20 cellular contexts compared by ENCODE assay signal in genomic region chr12:68498736-68499135, GRCh38.
A peak's percentile ranks its signal among the peaks of the same experiment; 100 is the strongest.
DNase-seq lines count a peak whose midpoint lies in the region; ATAC-seq and TF ChIP-seq lines count a peak whose summit lies in the region.
"Had no signal": no experiment of that assay in that cellular context is flagged by ENCODE, and none has a peak within 500 bp of the region (broad histone marks: within the 10 kb centered on the region; RNA-seq: fewer than 3 reads in every experiment).

No MANE protein-coding gene starts in this region.

- TF ChIP-seq CTCF in 22Rv1 (IDR thresholded peaks at IDR 0.05) = peak; percentile 39; the same call in 1 of the 2 replicates
- no peak for TF ChIP-seq CTCF in Panc1 (IDR thresholded peaks at IDR 0.05)
- peak; percentile 2 for TF ChIP-seq CTCF in foreskin fibroblast (IDR thresholded peaks at IDR 0.05; ENCODE audit: low read depth, low read length)
- TF ChIP-seq CTCF in neural progenitor cell (IDR thresholded peaks at IDR 0.05) = no peak

- H3K79me2 ChIP-seq in neural progenitor cell (ENCODE audit: low read depth) = no peaks in the 10 kb centered on the region

- H3F3A ChIP-seq in neural progenitor cell (ENCODE audit: low read depth) = no peaks in the 10 kb centered on the region

- H3K27me3 ChIP-seq in Panc1 (ENCODE audit: control insufficient read depth, insufficient read depth, low read length) (no peaks in the 10 kb centered on the region), aorta (ENCODE audit: control insufficient read depth in 1 of 2, insufficient read depth in 2 of 2, low read length in 1 of 2) (no peaks in the 10 kb centered on the region), neural progenitor cell (no peaks in the 10 kb centered on the region)
- H3K27me3 ChIP-seq: BE2C had no signal

- H3K9me3 ChIP-seq in Panc1 (ENCODE audit: control insufficient read depth, insufficient read depth, low read depth, low read length) = no peaks in the 10 kb centered on the region
- no peaks in the 10 kb centered on the region for H3K9me3 ChIP-seq in aorta (ENCODE audit: control insufficient read depth, low read length)
- no peaks in the 10 kb centered on the region for H3K9me3 ChIP-seq in neural progenitor cell (ENCODE audit: low read depth)
- H3K9me3 ChIP-seq: BE2C, SK-N-SH had no signal

- H3K27me3 Mint-ChIP-seq in neural progenitor cell (ENCODE audit: insufficient read depth, low read depth) = peaks cover 4% of the 10 kb centered on the region
- H3K27me3 Mint-ChIP-seq: CD4-positive, alpha-beta T cell had no signal

- POLR2A ChIA-PET in Panc1 (lab: Charles Lee) = no interaction called here

- H3K4me2 ChIP-seq in neural progenitor cell = no peak overlapping the region
- H3K4me2 ChIP-seq: KMS-11, SK-N-SH had no signal

- no peak overlapping the region for H2AFZ ChIP-seq in neural progenitor cell (replicated peaks)

- H3K36me3 ChIP-seq in Panc1 (ENCODE audit: control insufficient read depth, insufficient read depth, low read length) = no peaks in the 10 kb centered on the region
- no peaks in the 10 kb centered on the region for H3K36me3 ChIP-seq in aorta (ENCODE audit: control insufficient read depth in 1 of 2, insufficient read depth in 2 of 2, low read length in 1 of 2)
- no peaks in the 10 kb centered on the region for H3K36me3 ChIP-seq in neural progenitor cell
- H3K36me3 ChIP-seq: BE2C had no signal

- no peaks in the 10 kb centered on the region for H3K9me3 Mint-ChIP-seq in neural progenitor cell
- H3K9me3 Mint-ChIP-seq: CD4-positive, alpha-beta T cell; HFFc6 had no signal

- H3K4me3 ChIP-seq in Panc1 (ENCODE audit: low read depth in 2 of 2, low read length in 2 of 2) (no peak overlapping the region), foreskin fibroblast (ENCODE audit: low read depth in 1 of 2, low read length in 2 of 2) (no peak overlapping the region), aorta (ENCODE audit: low read length in 2 of 2) (no peak overlapping the region), neural progenitor cell (no peak overlapping the region)
- H3K4me3 ChIP-seq: GM12878 had no signal

- no peak for ATAC-seq in Panc1
- ATAC-seq in aorta (ENCODE audit: low FRiP score) = no peak
- ATAC-seq: GM12878 had no signal

- no peak overlapping the region for H3K27ac Mint-ChIP-seq in neural progenitor cell
- H3K27ac Mint-ChIP-seq: CD4-positive, alpha-beta T cell had no signal

- H3K4me1 ChIP-seq in Panc1 (ENCODE audit: control insufficient read depth, insufficient read depth, low read length) (0 out of 2 replicates have a peak, but pooled peaks cover 6% of the 10 kb centered on the region), aorta (ENCODE audit: control insufficient read depth in 1 of 2, insufficient read depth in 2 of 2, low read length in 2 of 2) (peaks cover 0 to 2% of the 10 kb centered on the region in 2 donors), neural progenitor cell (no peaks in the 10 kb centered on the region)
- H3K4me1 ChIP-seq: BE2C had no signal

- CTCF ChIA-PET in Panc1 (lab: Charles Lee) = no interaction called here

- peaks cover 2% of the 10 kb centered on the region for H3K4me1 Mint-ChIP-seq in neural progenitor cell

- BruUV-seq in Panc1 (replicated peaks; lab: Mats Ljungman, UMichigan) = no TSS peak

- in situ Hi-C loops in Caki2 (cut with HindIII; ENCODE audit: low pct_unique_long_range_greater_than_20kb, low sequenced_read_pairs) = loop anchor here (25.0 kb wide), 1 partner anchor 786 kb away; no protein-coding TSS in a partner anchor
- in situ Hi-C loops in Panc1 (cut with HindIII; ENCODE audit: low pct_unique_long_range_greater_than_20kb, low sequenced_read_pairs) = no loop called here

- no peak overlapping the region for H3K4me3 Mint-ChIP-seq in neural progenitor cell
- H3K4me3 Mint-ChIP-seq: CD4-positive, alpha-beta T cell had no signal

- DNase-seq in Caki2 (ENCODE audit: low read depth) (peak; percentile 19), Panc1 (ENCODE audit: low read depth, low spot score) (no peak), foreskin fibroblast (no peak), aorta (no peak), neural progenitor cell (ENCODE audit: low spot score) (no peak), germinal center (ENCODE audit: low spot score) (no peak), anterior cingulate cortex (lab: John Stamatoyannopoulos, UW) (no peak)
- DNase-seq: BE2C; CD4-positive, alpha-beta T cell; DMS79; HFFc6; NCI-H1092 treated with DMSO at 0.1 percent for 48 hours; NCI-H2081 treated with DMSO at 0.1 percent for 48 hours; NCI-H2227 treated with DMSO at 0.1 percent for 48 hours; NCI-H524; SHP77; SK-N-SH had no signal

- intact Hi-C loops in Panc1 (cut with micrococcal nuclease; ENCODE audit: unreplicated experiment) (no loop called here), aorta (cut with DNase I) (loop anchor here (5.0 kb wide), 1 partner anchor 34 kb away; no protein-coding TSS in a partner anchor)

- WGBS in aorta, 2 donors = 89 to 98% methylated on average over 4 of the region's 4 CpGs

- H3K36me3 Mint-ChIP-seq in neural progenitor cell = no peaks in the 10 kb centered on the region

- H4K20me1 ChIP-seq in neural progenitor cell (ENCODE audit: low read depth) = no peaks in the 10 kb centered on the region

- no peak overlapping the region for H3K9ac ChIP-seq in neural progenitor cell
- H3K9ac ChIP-seq: KMS-11, SK-N-SH had no signal

- H3K27ac ChIP-seq in 22Rv1 (no peak overlapping the region), Panc1 (ENCODE audit: low read length) (peak overlapping the region; percentile 79), aorta (ENCODE audit: low read depth in 1 of 2, low read length in 2 of 2) (no peak overlapping the region), neural progenitor cell (no peak overlapping the region)
- H3K27ac ChIP-seq: KMS-11 had no signal

Comparison
In these comparisons a context has a peak if more than half of its experiments do, and no peak if none do; other contexts are left out.
1. CTCF ChIP-seq: peak in 22Rv1 (single experiment) and foreskin fibroblast (single experiment); none in Panc1 (single experiment) and neural progenitor cell (single experiment).